ENCODE assay signal across 16 cellular contexts in the genomic region with DNA sequence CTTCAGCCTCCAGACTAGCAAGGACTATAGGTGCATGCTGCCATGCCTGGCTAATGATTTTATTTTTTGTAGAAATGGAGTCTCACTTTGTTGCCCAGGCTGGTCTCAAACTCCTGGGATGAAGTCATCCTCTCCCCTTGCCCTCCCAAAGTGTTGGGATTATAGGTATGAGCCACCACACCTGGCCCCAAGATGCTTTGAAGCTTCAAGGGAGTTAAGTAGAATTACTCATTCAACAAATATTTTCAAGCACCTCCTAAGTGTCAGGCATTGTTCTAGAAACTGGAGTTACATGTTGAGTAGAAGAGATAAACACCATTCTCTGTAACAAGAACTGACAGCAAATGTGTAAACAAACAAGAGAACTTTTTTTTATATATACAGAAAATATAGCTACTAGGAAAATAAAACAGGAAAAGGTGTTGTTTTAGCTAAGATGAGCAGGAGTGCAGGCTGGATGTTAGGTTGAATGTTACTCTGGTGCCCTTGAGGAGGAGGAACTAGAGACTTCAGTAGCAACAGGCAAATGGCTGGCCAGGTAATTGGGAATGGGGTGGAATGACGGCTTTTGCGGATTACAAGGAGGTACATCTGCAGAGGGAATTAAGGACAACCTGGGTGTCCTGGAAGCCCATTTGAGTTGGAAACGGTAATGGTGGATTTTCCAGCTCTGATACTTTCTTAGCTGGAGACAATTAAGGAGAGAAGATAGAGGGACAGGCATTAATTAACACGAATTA. TPM values are rescaled to one million over a fixed set of nuclear protein-coding genes. Genes with fewer than 3 reads are reported as not detected.
DNase-seq lines count a peak whose midpoint lies in the region; ATAC-seq and TF ChIP-seq lines count a peak whose summit lies in the region.
"Had no signal": no experiment of that assay in that cellular context is flagged by ENCODE, and none has a peak within 500 bp of the region (broad histone marks: within the 10 kb centered on the region; RNA-seq: fewer than 3 reads in every experiment).

No MANE protein-coding gene starts in this region.

- DNase-seq in DMS53 treated with DMSO at 0.1 percent for 48 hours (lab: John Stamatoyannopoulos, UW; ENCODE audit: unreplicated experiment) = peak; percentile 96
- DNase-seq in NCI-H510A treated with DMSO at 0.1 percent for 48 hours (lab: John Stamatoyannopoulos, UW) = peak; percentile 70
- no peak for DNase-seq in HK-2 (ENCODE audit: unreplicated experiment)
- DNase-seq in GM23248 = no peak
- no peak for DNase-seq in upper lobe of left lung
- DNase-seq in H7 = no peak
- DNase-seq: activated CD4-positive, alpha-beta T cell treated with anti-CD3 and anti-CD28 coated beads for 4 hours; activated T-cell treated with anti-CD3 and anti-CD28 coated beads, Interleukin-2, amount 50 U/mL, for 48 hours; naive thymus-derived CD4-positive, alpha-beta T cell; NCI-H1048; stimulated activated CD4-positive, alpha-beta T cell treated with anti-CD3 and anti-CD28 coated beads, Interleukin-4, amount 100 ng/mL, for 1 hour; stimulated activated naive CD4-positive, alpha-beta T cell treated with Interleukin-2 at 50 U/mL for 16 hours; T-helper 1 cell had no signal

- 90 to 93% methylated on average over 4 of the region's 4 CpGs for WGBS in esophagus, 2 donors
- WGBS in GM23248 (ENCODE audit: low coverage in 1 of 2, low lambda C conversion rate in 2 of 2, missing lambda C conversion rate in 2 of 2), 2 experiments = 96 to 97% methylated on average over 4 of the region's 4 CpGs
- WGBS in upper lobe of left lung, 2 donors = 89 to 93% methylated on average over 4 of the region's 4 CpGs

- peaks cover 0 to 3% of the 10 kb centered on the region in 2 donors for H3K27me3 ChIP-seq in esophagus (ENCODE audit: control insufficient read depth in 1 of 2, insufficient read depth in 2 of 2, low read length in 2 of 2)
- H3K27me3 ChIP-seq in GM23248 (replicated peaks; ENCODE audit: insufficient read depth) = no peaks in the 10 kb centered on the region
- H3K27me3 ChIP-seq in upper lobe of left lung = no peaks in the 10 kb centered on the region
- H3K27me3 ChIP-seq in H7 (ENCODE audit: control insufficient read depth, insufficient read depth, low read length) = no peaks in the 10 kb centered on the region
- H3K27me3 ChIP-seq: ascending aorta had no signal

- no peak overlapping the region for H3K4me3 ChIP-seq in esophagus (ENCODE audit: low read depth in 1 of 2, low read length in 2 of 2)
- no peak overlapping the region for H3K4me3 ChIP-seq in GM23248
- no peak overlapping the region for H3K4me3 ChIP-seq in upper lobe of left lung
- no peak overlapping the region for H3K4me3 ChIP-seq in H7 (ENCODE audit: insufficient read depth, low read depth, low read length)
- H3K4me3 ChIP-seq: ascending aorta had no signal

- H3K4me2 ChIP-seq in GM23248 (ENCODE audit: unreplicated experiment) = no peak overlapping the region

- H3F3A ChIP-seq in GM23248 (ENCODE audit: insufficient read depth) = no peaks in the 10 kb centered on the region

- H4K20me1 ChIP-seq in GM23248 (ENCODE audit: insufficient read depth) = no peaks in the 10 kb centered on the region

- H3K4me1 ChIP-seq in esophagus (ENCODE audit: control insufficient read depth in 2 of 2, insufficient read depth in 2 of 2, low read length in 1 of 2) (no peaks in the 10 kb centered on the region), GM23248 (ENCODE audit: insufficient read depth) (no peaks in the 10 kb centered on the region), upper lobe of left lung (peaks cover 0 to 12% (median 5%) of the 10 kb centered on the region in 4 donors)
- H3K4me1 ChIP-seq: ascending aorta had no signal

- TF ChIP-seq POLR2A in upper lobe of left lung (IDR thresholded peaks at IDR 0.05) = no peak

- no peaks in the 10 kb centered on the region for H3K9me2 ChIP-seq in GM23248 (ENCODE audit: insufficient read depth)

- no peak for TF ChIP-seq CTCF in upper lobe of left lung (IDR thresholded peaks at IDR 0.05)

- H3K36me3 ChIP-seq in esophagus (ENCODE audit: control insufficient read depth in 2 of 2, insufficient read depth in 2 of 2, low read length in 1 of 2) = no peaks in the 10 kb centered on the region
- no peaks in the 10 kb centered on the region for H3K36me3 ChIP-seq in GM23248 (ENCODE audit: low read depth)
- no peaks in the 10 kb centered on the region for H3K36me3 ChIP-seq in upper lobe of left lung
- no peaks in the 10 kb centered on the region for H3K36me3 ChIP-seq in H7 (replicated peaks; ENCODE audit: control insufficient read depth, insufficient read depth, low read length)
- H3K36me3 ChIP-seq: ascending aorta had no signal

- H2AFZ ChIP-seq in GM23248 = no peak overlapping the region

- no peak for TF ChIP-seq EP300 in upper lobe of left lung (IDR thresholded peaks at IDR 0.05)

- H3K9me3 ChIP-seq in esophagus (ENCODE audit: control insufficient read depth in 2 of 2, insufficient read depth in 1 of 2, low read depth in 1 of 2, low read length in 1 of 2) (no peaks in the 10 kb centered on the region), GM23248 (ENCODE audit: low read depth) (no peaks in the 10 kb centered on the region), upper lobe of left lung (no peaks in the 10 kb centered on the region)
- H3K9me3 ChIP-seq: ascending aorta had no signal

- H3K27ac ChIP-seq in esophagus (ENCODE audit: low read depth in 2 of 2, low read length in 1 of 2) = peak overlapping the region; percentile 17 to 41
- no peak overlapping the region for H3K27ac ChIP-seq in GM23248
- H3K27ac ChIP-seq in upper lobe of left lung = no peak overlapping the region
- H3K27ac ChIP-seq: ascending aorta had no signal

- in situ Hi-C loops in GM23248 (cut with MboI) = no loop called here

- no peak overlapping the region for H3K9ac ChIP-seq in GM23248

- ATAC-seq in HG02759 (IDR thresholded peaks at IDR 0.05; ENCODE audit: unreplicated experiment) (peak; percentile 2), upper lobe of left lung (ENCODE audit: low FRiP score in 2 of 2) (no peak)

- no peaks in the 10 kb centered on the region for H3K79me2 ChIP-seq in GM23248 (ENCODE audit: insufficient read depth)

RNA-seq across cellular contexts. Expression of a gene that starts 32.0 kb away (rescaled TPM):
- polyA plus RNA-seq in esophagus (under 1 TPM; 0.06 to 0.08 TPM), GM23248 (2016; fragmentation: Nextera tagmentation; extraction: Ambion mirVana) (1.0 and 1.2 TPM in 2 replicates)
- 0.32 and 2.0 TPM in 2 replicates for total RNA-seq in GM23248 (2014; rRNA removed; shearing (Covaris generic))
- total RNA-seq in upper lobe of left lung = 10 to 100 TPM in 3 of 6 donors, 1 to 10 TPM in 2, under 1 TPM in 1; 0.66 to 48.8 (median 7.4) TPM
- not detected in 2 replicates for total RNA-seq in H7 (2014; rRNA removed; shearing (Covaris generic))
- total RNA-seq: ascending aorta had no signal

RNA-seq across cellular contexts. Expression of a gene that starts 57.1 kb away (rescaled TPM):
- polyA plus RNA-seq in esophagus (1 to 10 TPM; 6.3 to 6.5 TPM), GM23248 (2016; fragmentation: Nextera tagmentation; extraction: Ambion mirVana) (29.3 and 30.0 TPM in 2 replicates)
- total RNA-seq in GM23248 (2014; rRNA removed; shearing (Covaris generic)) = 62.7 and 91.9 TPM in 2 replicates
- 10 to 100 TPM; 31.5 to 71.8 (median 42.5) TPM for total RNA-seq in upper lobe of left lung
- total RNA-seq in H7 (2014; rRNA removed; shearing (Covaris generic)) = 25.3 and 25.5 TPM in 2 replicates

Comparison
In these comparisons a context has a peak if more than half of its experiments do, and no peak if none do; other contexts are left out.
1. DNase-seq: peak in DMS53 treated with DMSO at 0.1 percent for 48 hours (single experiment) and NCI-H510A treated with DMSO at 0.1 percent for 48 hours (single experiment); none in HK-2 (single experiment), GM23248 (single experiment), upper lobe of left lung (0 of 2) and H7 (single experiment).
2. H3K27ac ChIP-seq: peak in esophagus (2 of 2); none in GM23248 (single experiment) and upper lobe of left lung (0 of 4).